Comparison of ENCODE assay signal across 8 cellular contexts in the genomic region with DNA sequence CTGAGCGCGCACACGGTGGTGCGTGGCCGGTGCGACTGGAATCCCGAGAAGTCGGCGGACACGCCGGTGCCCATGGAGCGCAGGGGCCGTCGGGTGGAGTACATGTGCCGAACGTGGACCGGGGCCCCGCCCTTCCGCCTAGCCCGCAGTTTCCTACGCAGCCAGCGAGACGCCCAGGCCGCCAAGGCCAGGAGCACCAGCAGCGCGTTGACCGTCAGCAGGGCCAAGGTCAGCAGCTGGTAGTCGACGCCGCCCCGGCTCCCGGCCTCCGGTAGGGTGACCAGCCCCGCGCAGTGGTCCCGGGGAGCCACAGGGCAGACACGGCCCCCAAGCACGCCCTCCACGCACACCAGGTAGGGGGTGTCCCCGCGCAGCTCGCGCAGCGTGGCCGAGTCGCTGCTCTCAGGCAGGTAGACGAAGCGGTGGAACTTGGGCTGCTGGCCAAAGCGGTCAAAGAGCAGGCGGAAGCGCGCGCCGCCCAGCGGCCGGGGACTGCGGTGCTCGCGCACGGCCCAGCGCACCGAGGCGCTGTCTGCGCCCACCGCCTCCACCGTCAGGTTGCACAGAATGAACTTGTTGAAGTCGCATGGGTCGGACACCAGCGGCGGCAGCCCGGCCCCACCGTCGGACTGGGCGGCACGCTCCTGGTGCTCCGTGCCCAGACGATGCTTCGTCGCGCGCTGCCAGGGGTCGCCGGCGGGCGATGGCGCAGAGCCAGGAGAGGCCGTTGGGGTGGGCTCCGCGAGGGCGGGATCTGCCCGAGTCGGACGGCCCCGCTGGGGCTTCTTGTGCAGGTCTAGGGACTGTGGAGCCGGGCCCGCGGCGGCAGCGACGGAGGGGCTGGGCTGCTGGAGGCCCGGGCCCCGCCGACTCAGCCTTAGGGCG. TPM values are rescaled to one million over a fixed set of nuclear protein-coding genes. Genes with fewer than 3 reads are reported as not detected.
A peak's percentile ranks its signal among the peaks of the same experiment; 100 is the strongest.
DNase-seq lines count a peak whose midpoint lies in the region; ATAC-seq, FAIRE-seq and TF ChIP-seq lines count a peak whose summit lies in the region.

No MANE protein-coding gene starts in this region.

- FAIRE-seq in small intestine (lab: Jason Lieb, UNC) = no peak

- H3K4me1 Mint-ChIP-seq in activated naive CD4-positive, alpha-beta T cell treated with anti-CD3 and anti-CD28 coated beads for 36 hours (ENCODE audit: low read depth) = peaks cover 10% of the 10 kb centered on the region

- peak overlapping the region; percentile 81 to 88 for H3K27ac ChIP-seq in small intestine (ENCODE audit: low read depth in 1 of 2, low read length in 1 of 2)

- peaks cover 0 to 2% of the 10 kb centered on the region in 2 donors for H3K4me1 ChIP-seq in small intestine (ENCODE audit: control insufficient read depth in 2 of 2, insufficient read depth in 1 of 2, low read depth in 1 of 2, low read length in 1 of 2)

- H3K9me3 Mint-ChIP-seq in activated naive CD4-positive, alpha-beta T cell treated with anti-CD3 and anti-CD28 coated beads for 36 hours = no peaks in the 10 kb centered on the region

- peaks cover 38% of the 10 kb centered on the region for H3K27me3 ChIP-seq in kidney epithelial cell (ENCODE audit: control insufficient read depth, insufficient read depth, low read length)
- H3K27me3 ChIP-seq in small intestine (ENCODE audit: control insufficient read depth in 2 of 2, insufficient read depth in 2 of 2, low read length in 2 of 2) = peaks cover 0 to 5% of the 10 kb centered on the region in 2 donors

- H3K36me3 ChIP-seq in kidney epithelial cell (ENCODE audit: control insufficient read depth, insufficient read depth, low read length) = no peaks in the 10 kb centered on the region
- H3K36me3 ChIP-seq in small intestine (ENCODE audit: control insufficient read depth in 2 of 2, insufficient read depth in 2 of 2, low read length in 2 of 2) = no peaks in the 10 kb centered on the region

- WGBS in small intestine, 3 donors = 2 to 4% (median 3%) methylated on average over 78 to 104 of the region's 104 CpGs

- H3K4me3 ChIP-seq in cardiac fibroblast (replicated peaks in 1 of 2; ENCODE audit: low read depth in 2 of 2, low read length in 2 of 2) (peak overlapping the region; percentile 40 to 50), kidney epithelial cell (ENCODE audit: low read depth, low read length) (peak overlapping the region; percentile 48), small intestine (ENCODE audit: low read depth in 1 of 2, low read length in 2 of 2) (peak overlapping the region in 1 of 2 donors; percentile 85)

- intact Hi-C loops in activated naive CD4-positive, alpha-beta T cell treated with anti-CD3 and anti-CD28 coated beads for 36 hours (cut with micrococcal nuclease) = loop anchor here (1.0 kb wide), 3 partner anchors 29 to 150 kb away; no protein-coding TSS in a partner anchor

- CTCF ChIA-PET in activated naive CD4-positive, alpha-beta T cell treated with anti-CD3 and anti-CD28 coated beads for 36 hours (lab: Charles Lee) = interaction anchor here (0.7 to 3.8 kb wide), 15 partner anchors 8 to 453 kb away, joined by 3 to 72 read pairs (median 3); no protein-coding TSS in a partner anchor

- ATAC-seq in GM19328 (IDR thresholded peaks at IDR 0.05; ENCODE audit: unreplicated experiment) = no peak

- no peak overlapping the region for H3K27ac Mint-ChIP-seq in activated naive CD4-positive, alpha-beta T cell treated with anti-CD3 and anti-CD28 coated beads for 36 hours

- TF ChIP-seq CTCF in cardiac fibroblast (IDR thresholded peaks at IDR 0.05; ENCODE audit: low read depth, low read length) = peak; percentile 41
- TF ChIP-seq CTCF in kidney epithelial cell (IDR thresholded peaks at IDR 0.05; ENCODE audit: insufficient read depth, low read length, poor library complexity, severe bottlenecking) = peak; percentile 52

- peak; percentile 50 for DNase-seq in activated naive CD4-positive, alpha-beta T cell treated with anti-CD3 and anti-CD28 coated beads for 36 hours
- no peak for DNase-seq in activated naive CD4-positive, alpha-beta T cell treated with anti-CD3 and anti-CD28 coated beads, Interleukin-2, amount 50 U/mL, for 16 hours
- peak; percentile 46 for DNase-seq in NCI-H460 (ENCODE audit: extremely low read depth, low read depth)
- DNase-seq in cardiac fibroblast (ENCODE audit: low read depth in 2 of 2) = peak; percentile 37 to 63
- no peak for DNase-seq in kidney epithelial cell (ENCODE audit: low read depth)
- peak; percentile 86 for DNase-seq in small intestine
- DNase-seq in activated effector memory CD4-positive, alpha-beta T cell treated with anti-CD3 and anti-CD28 coated beads, Interleukin-2, amount 50 U/mL, for 16 hours = no peak

- no peak overlapping the region for H3K4me3 Mint-ChIP-seq in activated naive CD4-positive, alpha-beta T cell treated with anti-CD3 and anti-CD28 coated beads for 36 hours

- no peaks in the 10 kb centered on the region for H3K36me3 Mint-ChIP-seq in activated naive CD4-positive, alpha-beta T cell treated with anti-CD3 and anti-CD28 coated beads for 36 hours (ENCODE audit: low read depth)

- peaks cover 50% of the 10 kb centered on the region for H3K27me3 Mint-ChIP-seq in activated naive CD4-positive, alpha-beta T cell treated with anti-CD3 and anti-CD28 coated beads for 36 hours (ENCODE audit: low read depth)

- no peaks in the 10 kb centered on the region for H3K9me3 ChIP-seq in small intestine (ENCODE audit: control insufficient read depth, low read depth)

RNA-seq across cellular contexts. Expression of a gene that starts 2.2 kb away (rescaled TPM):
- total RNA-seq in activated naive CD4-positive, alpha-beta T cell treated with anti-CD3 and anti-CD28 coated beads for 36 hours = not detected
- total RNA-seq in NCI-H460 (2014; rRNA removed; shearing (Covaris generic)) = 0.05 and 0.12 TPM in 2 replicates
- 0.02 and 0.10 TPM in 2 replicates for polyA plus RNA-seq in NCI-H460 (2014; cell fraction: nucleus; rRNA removed)
- total RNA-seq in kidney epithelial cell = 0.75 and 1.3 TPM in 2 replicates
- 1 to 10 TPM in 1 of 3 donors, under 1 TPM in 2; 0.22 to 2.7 (median 0.27) TPM for polyA plus RNA-seq in small intestine

Comparison
In these comparisons a context has a peak if more than half of its experiments do, and no peak if none do; other contexts are left out.
1. DNase-seq: peak in activated naive CD4-positive, alpha-beta T cell treated with anti-CD3 and anti-CD28 coated beads for 36 hours (single experiment), NCI-H460 (single experiment), cardiac fibroblast (2 of 2) and small intestine (single experiment); none in activated naive CD4-positive, alpha-beta T cell treated with anti-CD3 and anti-CD28 coated beads, Interleukin-2, amount 50 U/mL, for 16 hours (single experiment), kidney epithelial cell (single experiment) and activated effector memory CD4-positive, alpha-beta T cell treated with anti-CD3 and anti-CD28 coated beads, Interleukin-2, amount 50 U/mL, for 16 hours (single experiment).